In the genomic region with DNA sequence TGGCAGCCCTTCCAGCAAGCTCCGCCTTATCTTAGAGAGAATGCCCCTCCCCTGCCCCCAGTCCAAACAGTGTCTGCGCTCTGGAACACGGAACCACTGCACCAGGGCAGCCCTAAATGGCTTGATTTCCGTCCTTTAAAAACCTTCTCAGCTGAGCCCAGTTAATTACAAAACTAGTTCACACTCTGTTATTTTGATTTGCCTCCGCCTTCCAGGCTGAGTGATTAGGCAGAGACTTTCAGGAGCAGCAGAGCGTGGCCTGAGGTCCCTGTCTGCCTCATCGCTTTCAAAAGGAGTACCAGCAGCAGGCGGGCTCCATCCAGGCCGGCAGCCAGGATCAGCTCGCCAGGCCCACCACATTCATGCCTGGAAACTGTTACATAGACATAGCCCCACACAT, we compare ENCODE assay signal across 23 cellular contexts.
DNase-seq lines count a peak whose midpoint lies in the region; ATAC-seq and TF ChIP-seq lines count a peak whose summit lies in the region.
"Had no signal": no experiment of that assay in that cellular context is flagged by ENCODE, and none has a peak within 500 bp of the region (broad histone marks: within the 10 kb centered on the region; RNA-seq: fewer than 3 reads in every experiment).

No MANE protein-coding gene starts in this region.

- H3K9me3 ChIP-seq in mucosa of descending colon, result peaks cover 10% of the 10 kb centered on the region
- H3K9me3 ChIP-seq: BE2C had no signal

- peak overlapping the region; percentile 65 to 90 (median 75) for H3K27ac Mint-ChIP-seq in brain

- peak; percentile 18 for DNase-seq in NCI-H1092 treated with DMSO at 0.1 percent for 48 hours (lab: John Stamatoyannopoulos, UW)
- DNase-seq in NCI-H1092 (lab: John Stamatoyannopoulos, UW), result no peak
- peak; percentile 19 for DNase-seq in NCI-H1105 (lab: John Stamatoyannopoulos, UW)
- DNase-seq in retina, result peak; percentile 88
- DNase-seq in SHP77 treated with DMSO at 0.1 percent for 48 hours (lab: John Stamatoyannopoulos, UW), result no peak
- no peak for DNase-seq in mucosa of descending colon
- DNase-seq: 8988T; activated CD4-positive, CD25-positive, alpha-beta regulatory T cell; activated CD8-positive, alpha-beta memory T cell treated with anti-CD3 and anti-CD28 coated beads for 24 hours; BE2C; Calu3; erythroblast; left cardiac atrium; natural killer cell; NCI-H187; NCI-H774; PC-9; stimulated activated CD4-positive, alpha-beta T cell treated with anti-CD3 and anti-CD28 coated beads, Interleukin-2, amount 100 ng/mL, for 24 hours; stimulated activated naive CD8-positive, alpha-beta T cell treated with anti-CD3 and anti-CD28 coated beads, Interleukin-15, Interleukin-2, amounts not matched to agents 100 U/mL and 50 U/mL, for 24 hours; T-helper 9 cell had no signal

- H3K27me3 Mint-ChIP-seq in brain, result peaks cover 43% of the 10 kb centered on the region

- H3K36me3 Mint-ChIP-seq in brain, result no peaks in the 10 kb centered on the region

- H3K4me3 ChIP-seq in mucosa of descending colon, result no peak overlapping the region
- H3K4me3 ChIP-seq: cardiac muscle cell, PC-9 had no signal

- ATAC-seq in GM18517 (IDR thresholded peaks at IDR 0.05; ENCODE audit: unreplicated experiment) (no peak), mucosa of descending colon (no peak)
- ATAC-seq: left cardiac atrium; natural killer cell; stimulated activated naive CD8-positive, alpha-beta T cell treated with anti-CD3 and anti-CD28 coated beads, Interleukin-15, Interleukin-2, amounts not matched to agents 100 U/mL and 50 U/mL, for 24 hours had no signal

- H3K4me1 Mint-ChIP-seq in brain, result peaks cover 53% of the 10 kb centered on the region

- TF ChIP-seq CTCF in brain (conservative IDR thresholded peaks at IDR 0.05) (no peak), mucosa of descending colon (IDR thresholded peaks at IDR 0.05) (no peak)

- no peaks in the 10 kb centered on the region for H3K36me3 ChIP-seq in mucosa of descending colon (ENCODE audit: low read depth)
- H3K36me3 ChIP-seq: BE2C, cardiac muscle cell had no signal

- peaks cover 9 to 30% (median 16%) of the 10 kb centered on the region in 5 experiments for H3K9me3 Mint-ChIP-seq in brain

- intact Hi-C loops in mucosa of descending colon (cut with DNase I, micrococcal nuclease), result no loop called here

- H3K4me1 ChIP-seq in mucosa of descending colon (ENCODE audit: low read depth), result no peaks in the 10 kb centered on the region
- H3K4me1 ChIP-seq: BE2C had no signal

- H3K4me3 Mint-ChIP-seq in brain, result peak overlapping the region in 4 of 5 experiments; percentile 16 to 78 (median 56)
- H3K4me3 Mint-ChIP-seq: natural killer cell had no signal

Comparison
In these comparisons a context has a peak if more than half of its experiments do, and no peak if none do; other contexts are left out.
1. DNase-seq: peak in NCI-H1092 treated with DMSO at 0.1 percent for 48 hours (single experiment), NCI-H1105 (single experiment) and retina (single experiment); none in NCI-H1092 (single experiment), SHP77 treated with DMSO at 0.1 percent for 48 hours (single experiment) and mucosa of descending colon (0 of 3).